In genomic region chr17:54426287-54426886, GRCh38 we compare ENCODE assay signal across 11 cellular contexts.
A peak's percentile ranks its signal among the peaks of the same experiment; 100 is the strongest.
DNase-seq lines count a peak whose midpoint lies in the region; ATAC-seq, FAIRE-seq and TF ChIP-seq lines count a peak whose summit lies in the region.
"Had no signal": no experiment of that assay in that cellular context is flagged by ENCODE, and none has a peak within 500 bp of the region (broad histone marks: within the 10 kb centered on the region; RNA-seq: fewer than 3 reads in every experiment).

No MANE protein-coding gene starts in this region.

- TF ChIP-seq CTCF in A549 (IDR thresholded peaks at IDR 0.05) (peak; percentile 29), hepatocyte (IDR thresholded peaks at IDR 0.05; ENCODE audit: poor library complexity) (peak; percentile 66)

- ATAC-seq in A549 (0 out of 6 replicates have a peak, but pooled peaks of 1 of the 2 experiments have one; percentile 31), left cardiac atrium (no peak), HG03439 (IDR thresholded peaks at IDR 0.05; ENCODE audit: unreplicated experiment) (no peak)

- DNase-seq in A549 (ENCODE audit: low read depth in 1 of 2, low spot score in 1 of 2) (peak; percentile 1 to 42), H7 (peak; percentile 25), OCI-M1 (lab: John Stamatoyannopoulos, UW) (peak; percentile 58), hepatocyte (ENCODE audit: low spot score) (peak; percentile 53), SW 1271 (lab: John Stamatoyannopoulos, UW) (no peak), left cardiac atrium (no peak)
- no peak for DNase-seq in activated CD4-positive, alpha-beta T cell treated with anti-CD3 and anti-CD28 coated beads for 1 hour
- DNase-seq: CD8-positive, alpha-beta memory T cell; T-helper 1 cell had no signal

- TF ChIP-seq RAD21 in A549 (conservative IDR thresholded peaks at IDR 0.05 in 1 of 2, IDR thresholded peaks at IDR 0.05 in 1 of 2): peak; percentile 40 to 57; a peak in 4 of 5 replicates

- H3K79me2 ChIP-seq in hepatocyte: no peaks in the 10 kb centered on the region

- no peaks in the 10 kb centered on the region for H3K9me2 ChIP-seq in hepatocyte (replicated peaks; ENCODE audit: insufficient read depth)

- TF ChIP-seq EP300 in A549 (IDR thresholded peaks at IDR 0.05): no peak

- H3K4me1 ChIP-seq in A549 (no peaks in the 10 kb centered on the region), hepatocyte (ENCODE audit: insufficient read depth) (no peaks in the 10 kb centered on the region)

- POLR2A ChIA-PET in A549 (lab: Yijun Ruan, JAX): no interaction called here

- no peak for FAIRE-seq in A549 (lab: Jason Lieb, UNC)

- no peaks in the 10 kb centered on the region for H3K27me3 ChIP-seq in H7 (ENCODE audit: control insufficient read depth, insufficient read depth, low read length)
- H3K27me3 ChIP-seq in hepatocyte: no peaks in the 10 kb centered on the region

- H3K4me3 ChIP-seq in A549 (no peak overlapping the region), H7 (ENCODE audit: insufficient read depth, low read depth, low read length) (no peak overlapping the region), hepatocyte (no peak overlapping the region)

- TF ChIP-seq POLR2A in A549 (IDR thresholded peaks at IDR 0.05; ENCODE audit: low read length): no peak

- 3% methylated on average over 1 of the region's 1 CpG for WGBS in A549 (ENCODE audit: missing lambda C conversion rate)
- 38% methylated on average over 1 of the region's 1 CpG for WGBS in hepatocyte (ENCODE audit: low lambda C conversion rate, missing lambda C conversion rate)

- no peaks in the 10 kb centered on the region for H4K20me1 ChIP-seq in hepatocyte (ENCODE audit: insufficient read depth, poor library complexity, severe bottlenecking)

- CTCF ChIA-PET in A549 (lab: Yijun Ruan, JAX): interaction anchor here (0.6 to 1.5 kb wide), 4 partner anchors 18 to 342 kb away, joined by 3 read pairs; no protein-coding TSS in a partner anchor

- intact Hi-C loops in left cardiac atrium (cut with DNase I): no loop called here

- H3K9me3 ChIP-seq in A549 (no peaks in the 10 kb centered on the region), hepatocyte (ENCODE audit: low read depth) (no peaks in the 10 kb centered on the region)

- no peak overlapping the region for H2AFZ ChIP-seq in hepatocyte

- H3K27ac ChIP-seq in A549 (no peak overlapping the region), hepatocyte (no peak overlapping the region)
- H3K27ac ChIP-seq: epithelial cell of prostate had no signal

- no peak overlapping the region for H3K4me2 ChIP-seq in A549
- H3K4me2 ChIP-seq in hepatocyte: no peak overlapping the region

- H3K36me3 ChIP-seq in H7 (replicated peaks; ENCODE audit: control insufficient read depth, insufficient read depth, low read length): no peaks in the 10 kb centered on the region
- no peaks in the 10 kb centered on the region for H3K36me3 ChIP-seq in hepatocyte (replicated peaks; ENCODE audit: insufficient read depth, low read depth)

TF ChIP-seq in A549, 52 proteins besides CTCF, POLR2A, EP300 and RAD21:
- TF ChIP-seq SMC3 (IDR thresholded peaks at IDR 0.05): 0 out of 3 replicates have a peak, but pooled peaks have one; percentile 12
- TF ChIP-seq NFE2L2 (conservative IDR thresholded peaks at IDR 0.05; ENCODE audit: low read length): no peak
TF ChIP-seq in A549: peak in this region for 1.

Comparison
In these comparisons a context has a peak if more than half of its experiments do, and no peak if none do; other contexts are left out.
1. DNase-seq: peak in A549 (2 of 2), H7 (single experiment), OCI-M1 (single experiment) and hepatocyte (single experiment); none in SW 1271 (0 of 2), activated CD4-positive, alpha-beta T cell treated with anti-CD3 and anti-CD28 coated beads for 1 hour (single experiment) and left cardiac atrium (single experiment).